In genomic region chr1:113935176-113935575, GRCh38 we compare ENCODE assay signal across 29 cellular contexts. TPM values are rescaled to one million over a fixed set of nuclear protein-coding genes. Genes with fewer than 3 reads are reported as not detected.
A peak's percentile ranks its signal among the peaks of the same experiment; 100 is the strongest.
DNase-seq lines count a peak whose midpoint lies in the region; ATAC-seq, FAIRE-seq and TF ChIP-seq lines count a peak whose summit lies in the region.
"Had no signal": no experiment of that assay in that cellular context is flagged by ENCODE, and none has a peak within 500 bp of the region (broad histone marks: within the 10 kb centered on the region; RNA-seq: fewer than 3 reads in every experiment).

No MANE protein-coding gene starts in this region.

- CTCF ChIA-PET in CD8-positive, alpha-beta memory T cell (lab: Charles Lee) = interaction anchor here (1.5 to 9.7 kb wide), 2 partner anchors 13 to 31 kb away, joined by 4 to 74 read pairs; partner anchors contain the start of gene AP4B1
- CTCF ChIA-PET in GM12878 (lab: Yijun Ruan, JAX) (interaction anchor here (0.6 to 1.5 kb wide), 3 partner anchors 11 to 100 kb away, joined by 3 to 4 read pairs (median 3); no protein-coding TSS in a partner anchor), OCI-LY7 (lab: Charles Lee; ENCODE audit: unreplicated experiment) (no interaction called here)

- H3K9me3 ChIP-seq in CD4-positive, CD25-positive, alpha-beta regulatory T cell (ENCODE audit: control insufficient read depth in 2 of 2, low read length in 2 of 2) = no peaks in the 10 kb centered on the region
- H3K9me3 ChIP-seq in CD8-positive, alpha-beta memory T cell (ENCODE audit: low read length) = no peaks in the 10 kb centered on the region
- H3K9me3 ChIP-seq in GM12878 (replicated peaks; ENCODE audit: control insufficient read depth, insufficient read depth, low read length) (no peaks in the 10 kb centered on the region; the same call in 2 of the 3 replicates), OCI-LY7 (ENCODE audit: low read length) (no peaks in the 10 kb centered on the region; the same call in 1 of the 2 replicates)
- H3K9me3 ChIP-seq: sigmoid colon, SJSA1, stomach, tibial nerve had no signal

- RAD21 ChIA-PET in GM12878 (lab: Charles Lee; ENCODE audit: unreplicated experiment) = interaction anchor here (0.7 to 3.0 kb wide), 3 partner anchors 59 to 124 kb away, joined by 3 to 13 read pairs (median 4); no protein-coding TSS in a partner anchor

- H3K9me3 Mint-ChIP-seq in CD4-positive, CD25-positive, alpha-beta regulatory T cell = peaks cover 0 to 2% (median 0%) of the 10 kb centered on the region in 7 donors
- H3K9me3 Mint-ChIP-seq in CD8-positive, alpha-beta memory T cell = no peaks in the 10 kb centered on the region
- H3K9me3 Mint-ChIP-seq in GM23338 = no peaks in the 10 kb centered on the region
- H3K9me3 Mint-ChIP-seq: HFFc6 had no signal

- H3K9me2 ChIP-seq in OCI-LY7 (ENCODE audit: insufficient read depth, low read length) (no peaks in the 10 kb centered on the region), GM23338 (ENCODE audit: insufficient read depth) (no peaks in the 10 kb centered on the region)

- FAIRE-seq in GM12878 (lab: Jason Lieb, UNC) = no peak
- FAIRE-seq: bronchial epithelial cell, colon, GM18507 had no signal

- H3K36me3 ChIP-seq in CD4-positive, CD25-positive, alpha-beta regulatory T cell (ENCODE audit: control insufficient read depth, insufficient read depth, low read length) = no peaks in the 10 kb centered on the region
- no peaks in the 10 kb centered on the region for H3K36me3 ChIP-seq in CD8-positive, alpha-beta memory T cell (ENCODE audit: insufficient read depth, low read length)
- H3K36me3 ChIP-seq in GM12878 (ENCODE audit: control insufficient read depth in 2 of 2, insufficient read depth in 2 of 2, low read length in 1 of 2) (no peaks in the 10 kb centered on the region; a peak in 1 of 4 replicates), OCI-LY7 (ENCODE audit: insufficient read depth, low read length) (peaks cover 16% of the 10 kb centered on the region), GM23338 (ENCODE audit: insufficient read depth) (no peaks in the 10 kb centered on the region)
- H3K36me3 ChIP-seq: stomach had no signal

- POLR2A ChIA-PET in CD8-positive, alpha-beta memory T cell (lab: Charles Lee) = interaction anchor here (1.0 to 1.4 kb wide), 2 partner anchors 11 to 27 kb away, joined by 3 to 5 read pairs; no protein-coding TSS in a partner anchor
- POLR2A ChIA-PET in GM12878 (lab: Charles Lee) = interaction anchor here (0.6 to 2.4 kb wide), 5 partner anchors 8 to 60 kb away, joined by 3 to 12 read pairs (median 3); no protein-coding TSS in a partner anchor
- POLR2A ChIA-PET in OCI-LY7 (lab: Charles Lee) = interaction anchor here (0.6 to 1.3 kb wide), 8 partner anchors 10 to 442 kb away, joined by 3 to 9 read pairs (median 4); no protein-coding TSS in a partner anchor

- H3K27me3 ChIP-seq in CD4-positive, CD25-positive, alpha-beta regulatory T cell (ENCODE audit: control insufficient read depth, insufficient read depth, low read length) = no peaks in the 10 kb centered on the region
- no peaks in the 10 kb centered on the region for H3K27me3 ChIP-seq in CD8-positive, alpha-beta memory T cell (ENCODE audit: insufficient read depth, low read length, poor library complexity, severe bottlenecking)
- H3K27me3 ChIP-seq in GM12878 (replicated peaks in 1 of 2; ENCODE audit: control insufficient read depth in 2 of 2, insufficient read depth in 2 of 2, low read length in 1 of 2) (no peaks in the 10 kb centered on the region), GM23338 (ENCODE audit: insufficient read depth) (no peaks in the 10 kb centered on the region)
- H3K27me3 ChIP-seq: sigmoid colon, SJSA1, stomach, tibial nerve had no signal

- peak overlapping the region in 1 of 3 donors; percentile 30 for H3K27ac Mint-ChIP-seq in CD4-positive, CD25-positive, alpha-beta regulatory T cell
- H3K27ac Mint-ChIP-seq in CD8-positive, alpha-beta memory T cell = peak overlapping the region in 7 of 8 donors; percentile 60 to 92 (median 83)
- H3K27ac Mint-ChIP-seq in GM23338 = no peak overlapping the region
- H3K27ac Mint-ChIP-seq: activated CD4-positive, alpha-beta T cell treated with anti-CD3 and anti-CD28 coated beads, Interleukin-2, amount 10 ng/mL, durations not matched to agents 24 days and 14 days; HFFc6; progenitor cell of endocrine pancreas had no signal

- no peak overlapping the region for H2AFZ ChIP-seq in GM12878 (ENCODE audit: control insufficient read depth, low read depth, low read length)
- H2AFZ ChIP-seq in OCI-LY7 (ENCODE audit: low read length) = no peak overlapping the region
- H2AFZ ChIP-seq in GM23338 = no peak overlapping the region

- SMC1A ChIA-PET in GM12878 (lab: Charles Lee; ENCODE audit: uncharacterized antibody, unreplicated experiment) = interaction anchor here (1.0 to 11.9 kb wide), 9 partner anchors 12 to 194 kb away, joined by 3 to 99 read pairs (median 3); partner anchors contain the start of gene AP4B1

- intact Hi-C loops in GM12878 (cut with micrococcal nuclease; ENCODE audit: unreplicated experiment) (no loop called here), OCI-LY7 (cut with micrococcal nuclease; ENCODE audit: unreplicated experiment) (no loop called here)

- ATAC-seq in CD4-positive, CD25-positive, alpha-beta regulatory T cell (ENCODE audit: low read depth in 2 of 2) = no peak
- ATAC-seq in GM12878 (no peak), GM23338 (no peak)
- ATAC-seq: left cardiac atrium had no signal

- peaks cover 17% of the 10 kb centered on the region for H3K36me3 Mint-ChIP-seq in CD4-positive, CD25-positive, alpha-beta regulatory T cell
- peaks cover 2 to 36% (median 3%) of the 10 kb centered on the region in 3 donors for H3K36me3 Mint-ChIP-seq in CD8-positive, alpha-beta memory T cell
- H3K36me3 Mint-ChIP-seq in GM23338 (ENCODE audit: low read depth) = peaks cover under 1% of the 10 kb centered on the region; the same call in 1 of the 3 replicates

- peak overlapping the region in 3 of 4 donors; percentile 20 to 59 (median 30) for H3K4me3 Mint-ChIP-seq in CD4-positive, CD25-positive, alpha-beta regulatory T cell
- peak overlapping the region in 5 of 7 donors; percentile 25 to 72 (median 39) for H3K4me3 Mint-ChIP-seq in CD8-positive, alpha-beta memory T cell
- H3K4me3 Mint-ChIP-seq in GM23338 = no peak overlapping the region
- H3K4me3 Mint-ChIP-seq: activated CD4-positive, alpha-beta T cell treated with anti-CD3 and anti-CD28 coated beads, Interleukin-2, amount 10 ng/mL, durations not matched to agents 24 days and 14 days; HFFc6 had no signal

- H3K4me1 Mint-ChIP-seq in CD4-positive, CD25-positive, alpha-beta regulatory T cell = peaks cover 59 to 95% (median 73%) of the 10 kb centered on the region in 4 donors
- H3K4me1 Mint-ChIP-seq in CD8-positive, alpha-beta memory T cell = peaks cover 84 to 99% (median 99%) of the 10 kb centered on the region in 3 donors
- H3K4me1 Mint-ChIP-seq in GM23338 = peaks cover 28% of the 10 kb centered on the region

- no peaks in the 10 kb centered on the region for H3K27me3 Mint-ChIP-seq in CD4-positive, CD25-positive, alpha-beta regulatory T cell
- peaks cover 0 to 5% of the 10 kb centered on the region in 2 donors for H3K27me3 Mint-ChIP-seq in CD8-positive, alpha-beta memory T cell
- peaks cover 2% of the 10 kb centered on the region for H3K27me3 Mint-ChIP-seq in GM23338 (ENCODE audit: insufficient read depth, low read depth, poor library complexity)
- H3K27me3 Mint-ChIP-seq: activated CD4-positive, alpha-beta T cell treated with anti-CD3 and anti-CD28 coated beads, Interleukin-2, amount 10 ng/mL, durations not matched to agents 24 days and 14 days; progenitor cell of endocrine pancreas had no signal

- H3K4me2 ChIP-seq in GM12878 (ENCODE audit: control insufficient read depth, insufficient read depth) (no peak overlapping the region), OCI-LY7 (ENCODE audit: low read length) (no peak overlapping the region), GM23338 (no peak overlapping the region)

- no peak for DNase-seq in CD4-positive, CD25-positive, alpha-beta regulatory T cell
- DNase-seq in CD8-positive, alpha-beta memory T cell = no peak
- DNase-seq in GM12878 (ENCODE audit: low read depth, low spot score) = no peak
- no peak for DNase-seq in OCI-LY7 (ENCODE audit: low spot score)
- no peak for DNase-seq in GM23338 (ENCODE audit: low spot score)
- DNase-seq in activated effector memory CD4-positive, alpha-beta T cell treated with anti-CD3 and anti-CD28 coated beads, Interleukin-2, amount 50 U/mL, for 16 hours = no peak
- DNase-seq: activated CD4-positive, alpha-beta T cell treated with anti-CD3 and anti-CD28 coated beads, Interleukin-2, amount 10 ng/mL, durations not matched to agents 24 days and 14 days; effector memory CD4-positive, alpha-beta T cell; foreskin melanocyte; GDM1; HFFc6; IMR-90; left cardiac atrium; mammary epithelial cell; NCI-H2029 treated with DMSO at 0.1 percent for 48 hours; NCI-H2227 treated with DMSO at 0.1 percent for 48 hours; NCI-H69; sigmoid colon; stimulated activated CD4-positive, alpha-beta T cell treated with anti-CD3 and anti-CD28 coated beads, Interleukin-15, amount 100 ng/mL, for 24 hours; stomach; T-helper 2 cell had no signal

- no peak for TF ChIP-seq EP300 in GM12878 (IDR thresholded peaks at IDR 0.05; ENCODE audit: borderline replicate concordance in 1 of 2, control insufficient read depth in 1 of 2, low read depth in 2 of 2, low read length in 2 of 2)

- TF ChIP-seq POLR2A in GM12878 (IDR thresholded peaks at IDR 0.05; ENCODE audit: low read depth, low read length) = no peak

- in situ Hi-C loops in GM12878 (cut with MboI) = no loop called here

- no peak for TF ChIP-seq RAD21 in GM12878 (IDR thresholded peaks at IDR 0.05; ENCODE audit: insufficient read depth, low read depth, low read length)

- H3K4me3 ChIP-seq in CD4-positive, CD25-positive, alpha-beta regulatory T cell (ENCODE audit: low read depth, low read length) = peak overlapping the region; percentile 12
- no peak overlapping the region for H3K4me3 ChIP-seq in CD8-positive, alpha-beta memory T cell (ENCODE audit: low read length)
- H3K4me3 ChIP-seq in GM12878 (no peak overlapping the region; the same call in 1 of the 2 replicates), OCI-LY7 (ENCODE audit: low read depth, low read length, poor library complexity, severe bottlenecking) (no peak overlapping the region), GM23338 (no peak overlapping the region)
- H3K4me3 ChIP-seq: sigmoid colon, SJSA1, stomach, tibial nerve had no signal

- TF ChIP-seq CTCF in GM12878 (IDR thresholded peaks at IDR 0.05 in 2 of 3, conservative IDR thresholded peaks at IDR 0.05 in 1 of 3; ENCODE audit: control insufficient read depth in 2 of 3, extremely low read depth in 1 of 3, insufficient read depth in 1 of 3, low read depth in 3 of 3, low read length in 3 of 3) (no peak), OCI-LY7 (conservative IDR thresholded peaks at IDR 0.05; ENCODE audit: low read length) (no peak), GM23338 (conservative IDR thresholded peaks at IDR 0.05; ENCODE audit: low read depth in 2 of 2) (no peak)

- BruUV-seq in GM12878 (replicated peaks; lab: Mats Ljungman, UMichigan) (no TSS peak), OCI-LY7 (replicated peaks; lab: Mats Ljungman, UMichigan) (no TSS peak)

- no peaks in the 10 kb centered on the region for H3F3A ChIP-seq in GM23338 (replicated peaks; ENCODE audit: low read depth)

- H3K9ac ChIP-seq in GM12878 (ENCODE audit: control insufficient read depth, insufficient read depth, low read length) = no peak overlapping the region

- no peaks in the 10 kb centered on the region for H4K20me1 ChIP-seq in GM12878 (ENCODE audit: control insufficient read depth, insufficient read depth)
- H4K20me1 ChIP-seq in OCI-LY7 (ENCODE audit: insufficient read depth, low read length) = peaks cover 26% of the 10 kb centered on the region
- H4K20me1 ChIP-seq in GM23338 (replicated peaks; ENCODE audit: insufficient read depth) = peaks cover 28% of the 10 kb centered on the region

- H3K27ac ChIP-seq in CD4-positive, CD25-positive, alpha-beta regulatory T cell (ENCODE audit: insufficient read depth, low read length, poor library complexity, severe bottlenecking) = no peak overlapping the region
- H3K27ac ChIP-seq in CD8-positive, alpha-beta memory T cell (ENCODE audit: low read depth, low read length) = no peak overlapping the region
- H3K27ac ChIP-seq in GM12878 (ENCODE audit: control insufficient read depth, insufficient read depth) (no peak overlapping the region), OCI-LY7 (ENCODE audit: low read depth, low read length, poor library complexity, severe bottlenecking) (no peak overlapping the region), GM23338 (ENCODE audit: low read depth) (no peak overlapping the region)
- H3K27ac ChIP-seq: sigmoid colon, SJSA1, stomach, tibial nerve had no signal

- 100% methylated on average over 1 of the region's 1 CpG for WGBS in GM12878 (ENCODE audit: insufficient coverage, insufficient replicate concordance, low lambda C conversion rate, missing lambda C conversion rate)

- H3K79me2 ChIP-seq in GM12878 (ENCODE audit: control insufficient read depth, insufficient read depth, low read length) (peaks cover 91% of the 10 kb centered on the region), OCI-LY7 (ENCODE audit: insufficient read depth, low read depth, low read length) (peaks cover 100% of the 10 kb centered on the region), GM23338 (replicated peaks; ENCODE audit: insufficient read depth) (peaks cover 99% of the 10 kb centered on the region)

- peaks cover 86% of the 10 kb centered on the region for H3K4me1 ChIP-seq in CD4-positive, CD25-positive, alpha-beta regulatory T cell (ENCODE audit: control insufficient read depth, insufficient read depth, low read length, poor library complexity, severe bottlenecking)
- peaks cover 91% of the 10 kb centered on the region for H3K4me1 ChIP-seq in CD8-positive, alpha-beta memory T cell (ENCODE audit: insufficient read depth, low read length)
- H3K4me1 ChIP-seq in GM12878 (ENCODE audit: control insufficient read depth, insufficient read depth, low read length) = peaks cover 6% of the 10 kb centered on the region; the same call in 1 of the 2 replicates
- H3K4me1 ChIP-seq in OCI-LY7 (ENCODE audit: insufficient read depth, low read length, poor library complexity, severe bottlenecking) = peaks cover 81% of the 10 kb centered on the region
- peaks cover 24% of the 10 kb centered on the region for H3K4me1 ChIP-seq in GM23338 (ENCODE audit: insufficient read depth)

RNA-seq across cellular contexts. Expression of gene HIPK1, which starts 6.1 kb away (rescaled TPM):
- 189 TPM for total RNA-seq in CD4-positive, CD25-positive, alpha-beta regulatory T cell
- polyA plus RNA-seq in CD4-positive, CD25-positive, alpha-beta regulatory T cell = 10 to 100 TPM in 2 of 4 donors, 1 to 10 TPM in 2; 8.6 to 12.5 (median 11.0) TPM
- total RNA-seq in CD8-positive, alpha-beta memory T cell = 10 to 100 TPM; 80.9 to 81.2 TPM
- 19.4 TPM for polyA plus RNA-seq in CD8-positive, alpha-beta memory T cell
- total RNA-seq in GM12878 (2013; cell fraction: nucleolus; rRNA removed) = 23.1 and 25.9 TPM in 2 replicates
- 14.3 and 16.1 TPM in 2 replicates for total RNA-seq in GM12878 (2014; rRNA removed)
- 10.4 and 11.6 TPM in 2 replicates for total RNA-seq in GM12878 (2014; rRNA removed; fragmentation: Illumina TruSeq; extraction: Trizol)
- total RNA-seq in GM12878 (2021) = 26.5 and 28.0 TPM in 2 replicates
- polyA plus RNA-seq in GM12878 (2011; ENCODE audit: low read depth) = 7.9 TPM
- 26.9 and 33.9 TPM in 2 replicates for polyA plus RNA-seq in GM12878 (2011; rRNA removed)
- 31.9 and 32.8 TPM in 2 replicates for polyA plus RNA-seq in GM12878 (2011; cell fraction: cytosol; rRNA removed)
- 34.9 and 47.6 TPM in 2 replicates for polyA plus RNA-seq in GM12878 (2011; cell fraction: nucleus; rRNA removed)
- polyA plus RNA-seq in GM12878 (2012) = 8.5 and 11.6 TPM in 2 replicates
- polyA plus RNA-seq in GM12878 (2014; fragmentation: Illumina TruSeq; extraction: Trizol) = 17.5 and 26.6 TPM in 2 replicates
- 1 to 10 TPM; 4.2 to 4.5 TPM for polyA plus RNA-seq in GM12878 (2014; fragmentation: Nextera tagmentation; extraction: Ambion mirVana)
- polyA plus RNA-seq in GM12878 (2014; rRNA removed) = 12.5 and 13.4 TPM in 2 replicates
- 1 to 10 TPM; 4.8 to 6.1 TPM for polyA plus RNA-seq in GM12878 (2016; fragmentation: Nextera tagmentation; extraction: Ambion mirVana)
- 113 and 122 TPM in 2 replicates for polyA minus RNA-seq in GM12878 (2011; rRNA and poly(A)+ RNA removed)
- polyA minus RNA-seq in GM12878 (2011; cell fraction: cytosol; rRNA and poly(A)+ RNA removed) = 35.3 and 36.7 TPM in 2 replicates
- 24.9 and 29.2 TPM in 2 replicates for polyA minus RNA-seq in GM12878 (2011; cell fraction: nucleus; rRNA and poly(A)+ RNA removed)
- total RNA-seq in OCI-LY7 (2014; rRNA removed; shearing (Covaris generic)) = 17.3 and 20.4 TPM in 2 replicates
- total RNA-seq in OCI-LY7 (2022) = 50.2 and 52.6 TPM in 2 replicates
- total RNA-seq in GM23338 (2014; rRNA removed; shearing (Covaris generic)) = 44.4 and 47.5 TPM in 2 replicates
- 13.6 and 14.3 TPM in 2 replicates for polyA plus RNA-seq in GM23338 (2016; fragmentation: Nextera tagmentation; extraction: Ambion mirVana)

RNA-seq across cellular contexts. Expression of gene DCLRE1B, which starts 30.1 kb away (rescaled TPM):
- 7.0 TPM for total RNA-seq in CD4-positive, CD25-positive, alpha-beta regulatory T cell
- polyA plus RNA-seq in CD4-positive, CD25-positive, alpha-beta regulatory T cell = 1 to 10 TPM; 2.2 to 6.6 (median 4.7) TPM
- 10 to 100 TPM; 31.2 to 32.1 TPM for total RNA-seq in CD8-positive, alpha-beta memory T cell
- polyA plus RNA-seq in CD8-positive, alpha-beta memory T cell = 5.1 TPM
- 4.6 and 5.2 TPM in 2 replicates for total RNA-seq in GM12878 (2013; cell fraction: nucleolus; rRNA removed)
- 13.5 and 13.8 TPM in 2 replicates for total RNA-seq in GM12878 (2014; rRNA removed)
- 11.9 and 12.8 TPM in 2 replicates for total RNA-seq in GM12878 (2014; rRNA removed; fragmentation: Illumina TruSeq; extraction: Trizol)
- 13.6 and 14.3 TPM in 2 replicates for total RNA-seq in GM12878 (2021)
- 4.5 TPM for polyA plus RNA-seq in GM12878 (2011; ENCODE audit: low read depth)
- polyA plus RNA-seq in GM12878 (2011; rRNA removed) = 5.5 and 7.4 TPM in 2 replicates
- 9.8 and 10.6 TPM in 2 replicates for polyA plus RNA-seq in GM12878 (2011; cell fraction: cytosol; rRNA removed)
- 4.3 and 6.0 TPM in 2 replicates for polyA plus RNA-seq in GM12878 (2011; cell fraction: nucleus; rRNA removed)
- 6.1 and 6.2 TPM in 2 replicates for polyA plus RNA-seq in GM12878 (2012)
- 13.3 and 15.6 TPM in 2 replicates for polyA plus RNA-seq in GM12878 (2014; fragmentation: Illumina TruSeq; extraction: Trizol)
- 1 to 10 TPM; 5.4 to 7.4 TPM for polyA plus RNA-seq in GM12878 (2014; fragmentation: Nextera tagmentation; extraction: Ambion mirVana)
- polyA plus RNA-seq in GM12878 (2014; rRNA removed) = 10.3 and 13.0 TPM in 2 replicates
- 10 to 100 TPM; 16.5 to 18.3 TPM for polyA plus RNA-seq in GM12878 (2016; fragmentation: Nextera tagmentation; extraction: Ambion mirVana)
- polyA minus RNA-seq in GM12878 (2011; rRNA and poly(A)+ RNA removed) = 6.8 and 10.5 TPM in 2 replicates
- 5.6 and 7.2 TPM in 2 replicates for polyA minus RNA-seq in GM12878 (2011; cell fraction: cytosol; rRNA and poly(A)+ RNA removed)
- 2.3 and 5.5 TPM in 2 replicates for polyA minus RNA-seq in GM12878 (2011; cell fraction: nucleus; rRNA and poly(A)+ RNA removed)
- total RNA-seq in OCI-LY7 (2014; rRNA removed; shearing (Covaris generic)) = 17.3 and 20.1 TPM in 2 replicates
- 20.8 and 20.9 TPM in 2 replicates for total RNA-seq in OCI-LY7 (2022)
- 8.7 and 9.7 TPM in 2 replicates for total RNA-seq in GM23338 (2014; rRNA removed; shearing (Covaris generic))
- 6.3 and 6.9 TPM in 2 replicates for polyA plus RNA-seq in GM23338 (2016; fragmentation: Nextera tagmentation; extraction: Ambion mirVana)

RNA-seq across cellular contexts. Expression of gene AP4B1, which starts 30.6 kb away (rescaled TPM):
- 53.6 TPM for total RNA-seq in CD4-positive, CD25-positive, alpha-beta regulatory T cell
- polyA plus RNA-seq in CD4-positive, CD25-positive, alpha-beta regulatory T cell = 10 to 100 TPM; 12.9 to 16.1 (median 14.5) TPM
- total RNA-seq in CD8-positive, alpha-beta memory T cell = 10 to 100 TPM; 33.7 to 36.2 TPM
- polyA plus RNA-seq in CD8-positive, alpha-beta memory T cell = 12.1 TPM
- total RNA-seq in GM12878 (2013; cell fraction: nucleolus; rRNA removed) = 148 and 154 TPM in 2 replicates
- total RNA-seq in GM12878 (2014; rRNA removed) = 33.5 and 37.3 TPM in 2 replicates
- total RNA-seq in GM12878 (2014; rRNA removed; fragmentation: Illumina TruSeq; extraction: Trizol) = 29.3 and 29.7 TPM in 2 replicates
- total RNA-seq in GM12878 (2021) = 23.8 and 30.7 TPM in 2 replicates
- polyA plus RNA-seq in GM12878 (2011; ENCODE audit: low read depth) = 22.7 TPM
- 61.0 and 77.0 TPM in 2 replicates for polyA plus RNA-seq in GM12878 (2011; rRNA removed)
- 39.0 and 42.6 TPM in 2 replicates for polyA plus RNA-seq in GM12878 (2011; cell fraction: cytosol; rRNA removed)
- polyA plus RNA-seq in GM12878 (2011; cell fraction: nucleus; rRNA removed) = 122 and 127 TPM in 2 replicates
- 23.5 and 25.9 TPM in 2 replicates for polyA plus RNA-seq in GM12878 (2012)
- polyA plus RNA-seq in GM12878 (2014; fragmentation: Illumina TruSeq; extraction: Trizol) = 36.7 and 44.0 TPM in 2 replicates
- 10 to 100 TPM; 27.2 to 29.0 TPM for polyA plus RNA-seq in GM12878 (2014; fragmentation: Nextera tagmentation; extraction: Ambion mirVana)
- 31.2 and 40.7 TPM in 2 replicates for polyA plus RNA-seq in GM12878 (2014; rRNA removed)
- 10 to 100 TPM; 32.6 to 38.1 TPM for polyA plus RNA-seq in GM12878 (2016; fragmentation: Nextera tagmentation; extraction: Ambion mirVana)
- polyA minus RNA-seq in GM12878 (2011; rRNA and poly(A)+ RNA removed) = 40.2 and 49.7 TPM in 2 replicates
- polyA minus RNA-seq in GM12878 (2011; cell fraction: cytosol; rRNA and poly(A)+ RNA removed) = 14.0 and 22.0 TPM in 2 replicates
- 26.4 and 37.2 TPM in 2 replicates for polyA minus RNA-seq in GM12878 (2011; cell fraction: nucleus; rRNA and poly(A)+ RNA removed)
- 37.7 and 45.3 TPM in 2 replicates for total RNA-seq in OCI-LY7 (2014; rRNA removed; shearing (Covaris generic))
- total RNA-seq in OCI-LY7 (2022) = 40.5 and 42.5 TPM in 2 replicates
- 12.7 and 13.4 TPM in 2 replicates for total RNA-seq in GM23338 (2014; rRNA removed; shearing (Covaris generic))
- polyA plus RNA-seq in GM23338 (2016; fragmentation: Nextera tagmentation; extraction: Ambion mirVana) = 4.4 and 7.5 TPM in 2 replicates

RNA-seq across cellular contexts. Expression of gene OLFML3, which starts 44.1 kb away (rescaled TPM):
- total RNA-seq in CD4-positive, CD25-positive, alpha-beta regulatory T cell = 0.64 TPM
- polyA plus RNA-seq in CD4-positive, CD25-positive, alpha-beta regulatory T cell = not detected
- total RNA-seq in CD8-positive, alpha-beta memory T cell = under 1 TPM; 0.18 to 0.24 TPM
- polyA plus RNA-seq in CD8-positive, alpha-beta memory T cell = not detected
- not detected in 2 replicates for total RNA-seq in GM12878 (2013; cell fraction: nucleolus; rRNA removed)
- total RNA-seq in GM12878 (2014; rRNA removed) = not detected in 2 replicates
- total RNA-seq in GM12878 (2014; rRNA removed; fragmentation: Illumina TruSeq; extraction: Trizol) = not detected in 2 replicates
- total RNA-seq in GM12878 (2021) = 0.11 TPM in 1 of 2 replicates, not detected in the other
- not detected for polyA plus RNA-seq in GM12878 (2011; ENCODE audit: low read depth)
- polyA plus RNA-seq in GM12878 (2011; rRNA removed) = not detected in 2 replicates
- polyA plus RNA-seq in GM12878 (2011; cell fraction: cytosol; rRNA removed) = 0.03 and 0.06 TPM in 2 replicates
- polyA plus RNA-seq in GM12878 (2011; cell fraction: nucleus; rRNA removed) = 0.12 TPM in 2 replicates
- polyA plus RNA-seq in GM12878 (2012) = not detected in 2 replicates
- polyA plus RNA-seq in GM12878 (2014; fragmentation: Illumina TruSeq; extraction: Trizol) = 0.03 TPM in 1 of 2 replicates, not detected in the other
- polyA plus RNA-seq in GM12878 (2014; fragmentation: Nextera tagmentation; extraction: Ambion mirVana) = not detected
- not detected in 2 replicates for polyA plus RNA-seq in GM12878 (2014; rRNA removed)
- not detected for polyA plus RNA-seq in GM12878 (2016; fragmentation: Nextera tagmentation; extraction: Ambion mirVana)
- polyA minus RNA-seq in GM12878 (2011; rRNA and poly(A)+ RNA removed) = 0.10 and 0.59 TPM in 2 replicates
- polyA minus RNA-seq in GM12878 (2011; cell fraction: cytosol; rRNA and poly(A)+ RNA removed) = not detected in 2 replicates
- 0.85 and 1.1 TPM in 2 replicates for polyA minus RNA-seq in GM12878 (2011; cell fraction: nucleus; rRNA and poly(A)+ RNA removed)
- total RNA-seq in OCI-LY7 (2014; rRNA removed; shearing (Covaris generic)) = 0.21 and 0.44 TPM in 2 replicates
- 0.34 and 0.35 TPM in 2 replicates for total RNA-seq in OCI-LY7 (2022)
- 69.9 and 73.6 TPM in 2 replicates for total RNA-seq in GM23338 (2014; rRNA removed; shearing (Covaris generic))
- polyA plus RNA-seq in GM23338 (2016; fragmentation: Nextera tagmentation; extraction: Ambion mirVana) = 42.8 and 44.7 TPM in 2 replicates

RNA-seq across cellular contexts. Expression of gene BCL2L15, which starts 47.8 kb away (rescaled TPM):
- total RNA-seq in CD4-positive, CD25-positive, alpha-beta regulatory T cell = 2.2 TPM
- polyA plus RNA-seq in CD4-positive, CD25-positive, alpha-beta regulatory T cell = 1 to 10 TPM in 1 of 4 donors, under 1 TPM in 3; 0.30 to 2.1 (median 0.63) TPM
- total RNA-seq in CD8-positive, alpha-beta memory T cell = 1 to 10 TPM; 1.2 to 1.9 TPM
- polyA plus RNA-seq in CD8-positive, alpha-beta memory T cell = not detected
- total RNA-seq in GM12878 (2013; cell fraction: nucleolus; rRNA removed) = 6.2 and 13.1 TPM in 2 replicates
- 0.76 and 1.2 TPM in 2 replicates for total RNA-seq in GM12878 (2014; rRNA removed)
- 0.67 and 1.1 TPM in 2 replicates for total RNA-seq in GM12878 (2014; rRNA removed; fragmentation: Illumina TruSeq; extraction: Trizol)
- 0.43 and 0.87 TPM in 2 replicates for total RNA-seq in GM12878 (2021)
- 0.30 TPM for polyA plus RNA-seq in GM12878 (2011; ENCODE audit: low read depth)
- 1.1 and 1.4 TPM in 2 replicates for polyA plus RNA-seq in GM12878 (2011; rRNA removed)
- polyA plus RNA-seq in GM12878 (2011; cell fraction: cytosol; rRNA removed) = 0.24 and 0.28 TPM in 2 replicates
- polyA plus RNA-seq in GM12878 (2011; cell fraction: nucleus; rRNA removed) = 1.6 and 2.0 TPM in 2 replicates
- polyA plus RNA-seq in GM12878 (2012) = 0.18 and 0.46 TPM in 2 replicates
- polyA plus RNA-seq in GM12878 (2014; fragmentation: Illumina TruSeq; extraction: Trizol) = 0.51 and 0.62 TPM in 2 replicates
- under 1 TPM; 0.42 to 0.56 TPM for polyA plus RNA-seq in GM12878 (2014; fragmentation: Nextera tagmentation; extraction: Ambion mirVana)
- 0.61 and 0.74 TPM in 2 replicates for polyA plus RNA-seq in GM12878 (2014; rRNA removed)
- under 1 TPM; 0.48 to 0.57 TPM for polyA plus RNA-seq in GM12878 (2016; fragmentation: Nextera tagmentation; extraction: Ambion mirVana)
- polyA minus RNA-seq in GM12878 (2011; rRNA and poly(A)+ RNA removed) = 0.95 and 1.9 TPM in 2 replicates
- polyA minus RNA-seq in GM12878 (2011; cell fraction: cytosol; rRNA and poly(A)+ RNA removed) = 0.27 and 0.83 TPM in 2 replicates
- 1.2 and 2.0 TPM in 2 replicates for polyA minus RNA-seq in GM12878 (2011; cell fraction: nucleus; rRNA and poly(A)+ RNA removed)
- total RNA-seq in OCI-LY7 (2014; rRNA removed; shearing (Covaris generic)) = 0.46 and 0.82 TPM in 2 replicates
- 1.1 and 1.5 TPM in 2 replicates for total RNA-seq in OCI-LY7 (2022)
- total RNA-seq in GM23338 (2014; rRNA removed; shearing (Covaris generic)) = 0.78 TPM in 1 of 2 replicates, not detected in the other
- polyA plus RNA-seq in GM23338 (2016; fragmentation: Nextera tagmentation; extraction: Ambion mirVana) = 0.40 TPM in 1 of 2 replicates, not detected in the other
- total RNA-seq: M059J, RPMI7951 had no signal
